13 cellular contexts compared by ENCODE assay signal in genomic region chr22:50303515-50303847, GRCh38. TPM values are rescaled to one million over a fixed set of nuclear protein-coding genes. Genes with fewer than 3 reads are reported as not detected.
A peak's percentile ranks its signal among the peaks of the same experiment; 100 is the strongest.
DNase-seq lines count a peak whose midpoint lies in the region; ATAC-seq and TF ChIP-seq lines count a peak whose summit lies in the region.
"Had no signal": no experiment of that assay in that cellular context is flagged by ENCODE, and none has a peak within 500 bp of the region (broad histone marks: within the 10 kb centered on the region; RNA-seq: fewer than 3 reads in every experiment).

No MANE protein-coding gene starts in this region.

- TF ChIP-seq CTCF in HCT116 (IDR thresholded peaks at IDR 0.05 in 2 of 3, conservative IDR thresholded peaks at IDR 0.05 in 1 of 3; ENCODE audit: borderline replicate concordance in 1 of 3, insufficient read depth in 1 of 3, low read depth in 2 of 3, low read length in 2 of 3) (no peak), astrocyte of the cerebellum (IDR thresholded peaks at IDR 0.05; ENCODE audit: low read depth, low read length, missing control alignments) (no peak), liver (IDR thresholded peaks at IDR 0.05; ENCODE audit: low read depth, low read length, missing input control) (no peak)

- in situ Hi-C loops in astrocyte of the cerebellum (cut with HindIII; ENCODE audit: low sequenced_read_pairs): no loop called here

- 77% methylated on average over 7 of the region's 7 CpGs for WGBS in liver

- no peaks in the 10 kb centered on the region for H3K4me1 Mint-ChIP-seq in immature natural killer cell

- H3K9ac ChIP-seq in HCT116 (ENCODE audit: low read length) (peak overlapping the region; percentile 96), liver (ENCODE audit: low read depth in 1 of 2, low read length in 2 of 2) (peak overlapping the region in 1 of 2 donors; percentile 22), stomach smooth muscle (ENCODE audit: low read length in 2 of 2) (peak overlapping the region; percentile 55 to 64)

- no peak for ATAC-seq in HCT116
- ATAC-seq in GM19023 (IDR thresholded peaks at IDR 0.05; ENCODE audit: unreplicated experiment): no peak

- no peak overlapping the region for H3K27ac Mint-ChIP-seq in immature natural killer cell

- no peaks in the 10 kb centered on the region for H3K9me2 ChIP-seq in HCT116 (ENCODE audit: insufficient read depth)

- peaks cover 56 to 84% of the 10 kb centered on the region in 2 experiments for H3K4me1 ChIP-seq in HCT116 (ENCODE audit: control insufficient read depth in 1 of 2, insufficient read depth in 2 of 2, low read length in 2 of 2)
- H3K4me1 ChIP-seq in liver (ENCODE audit: control insufficient read depth in 4 of 4, insufficient read depth in 4 of 4, low read length in 3 of 4): peaks cover 32 to 81% (median 57%) of the 10 kb centered on the region in 4 donors
- H3K4me1 ChIP-seq in stomach smooth muscle (ENCODE audit: control insufficient read depth, insufficient read depth, low read length): peaks cover 83% of the 10 kb centered on the region

- POLR2A ChIA-PET in HCT116 (lab: Charles Lee): interaction anchor here (0.8 to 2.3 kb wide), 2 partner anchors 9 to 21 kb away, joined by 3 to 11 read pairs; no protein-coding TSS in a partner anchor

- RAD21 ChIA-PET in HCT116 (lab: Charles Lee; ENCODE audit: low non-redundant PET in 1 of 2, low total read pairs in 2 of 2, uncharacterized antibody in 2 of 2, unreplicated experiment in 2 of 2): no interaction called here

- H3K27me3 Mint-ChIP-seq in immature natural killer cell (ENCODE audit: low read depth in 3 of 3): peaks cover 2 to 6% (median 3%) of the 10 kb centered on the region in 3 donors

- H2AFZ ChIP-seq in HCT116 (ENCODE audit: low read depth, low read length, poor library complexity, severe bottlenecking): no peak overlapping the region

- CTCF ChIA-PET in HCT116 (lab: Charles Lee): interaction anchor here (1.2 kb wide), 1 partner anchor 10 kb away, joined by 3 read pairs; no protein-coding TSS in a partner anchor

- BruUV-seq in HCT116 (replicated peaks; lab: Mats Ljungman, UMichigan): no TSS peak

- no peaks in the 10 kb centered on the region for H3K36me3 Mint-ChIP-seq in immature natural killer cell

- intact Hi-C loops in HCT116 (cut with micrococcal nuclease) (no loop called here), posterior vena cava (cut with DNase I) (no loop called here)

- H3K9me3 Mint-ChIP-seq in immature natural killer cell: no peaks in the 10 kb centered on the region
- H3K9me3 Mint-ChIP-seq: activated naive CD8-positive, alpha-beta T cell treated with anti-CD3 and anti-CD28 coated beads, Interleukin-2, amount 10 ng/mL, durations not matched to agents 7 days and 5 days had no signal

- DNase-seq in HCT116 (ENCODE audit: low read depth, low spot score): no peak
- no peak for DNase-seq in astrocyte of the cerebellum (ENCODE audit: low read depth)
- no peak for DNase-seq in posterior vena cava (ENCODE audit: low spot score)
- DNase-seq in immature natural killer cell: no peak
- DNase-seq in HT-29 (ENCODE audit: low spot score): no peak
- DNase-seq: activated CD4-positive, alpha-beta T cell treated with anti-CD3 and anti-CD28 coated beads for 1 hour; activated naive CD8-positive, alpha-beta T cell treated with anti-CD3 and anti-CD28 coated beads, Interleukin-2, amount 10 ng/mL, durations not matched to agents 7 days and 5 days; DMS 273 treated with DMSO at 0.1 percent for 48 hours; NCI-H1417 had no signal

- H3K27ac ChIP-seq in HCT116 (ENCODE audit: low read depth, low read length) (peak overlapping the region; percentile 99), liver (ENCODE audit: low read depth in 1 of 2, low read length in 2 of 2) (peak overlapping the region; percentile 75 to 85), stomach smooth muscle (ENCODE audit: low read length) (peak overlapping the region; percentile 91)

- no peak overlapping the region for H3K4me3 Mint-ChIP-seq in immature natural killer cell
- H3K4me3 Mint-ChIP-seq: activated naive CD8-positive, alpha-beta T cell treated with anti-CD3 and anti-CD28 coated beads, Interleukin-2, amount 10 ng/mL, durations not matched to agents 7 days and 5 days had no signal

- H3K4me2 ChIP-seq in HCT116 (ENCODE audit: low read length): peak overlapping the region; percentile 98

- TF ChIP-seq POLR2A in HCT116 (IDR thresholded peaks at IDR 0.05; ENCODE audit: borderline replicate concordance, extremely low read depth, insufficient read depth, insufficient read length): no peak

- no peaks in the 10 kb centered on the region for H4K20me1 ChIP-seq in HCT116 (ENCODE audit: insufficient read depth)

- H3K27me3 ChIP-seq in HCT116 (ENCODE audit: insufficient read depth, low read length) (no peaks in the 10 kb centered on the region), liver (ENCODE audit: control insufficient read depth in 4 of 4, insufficient read depth in 4 of 4, low read length in 3 of 4) (no peaks in the 10 kb centered on the region), stomach smooth muscle (ENCODE audit: control insufficient read depth in 1 of 2, insufficient read depth in 2 of 2, low read length in 2 of 2) (no peaks in the 10 kb centered on the region)
- H3K27me3 ChIP-seq: foreskin keratinocyte had no signal

- peaks cover 85% of the 10 kb centered on the region for H3K79me2 ChIP-seq in HCT116 (ENCODE audit: insufficient read depth, low read length)

- H3K4me3 ChIP-seq in HCT116 (replicated peaks in 1 of 2; ENCODE audit: low read depth in 1 of 2, low read length in 2 of 2) (peak overlapping the region in 1 of 2 experiments; percentile 70; a peak in 2 of 4 replicates), astrocyte of the cerebellum (ENCODE audit: low read depth, low read length) (peak overlapping the region; percentile 3), liver (ENCODE audit: low read depth in 1 of 3, low read length in 3 of 3) (no peak overlapping the region), stomach smooth muscle (ENCODE audit: low read length in 2 of 2) (peak overlapping the region; percentile 11 to 55)

- H3K36me3 ChIP-seq in HCT116 (ENCODE audit: control insufficient read depth in 1 of 2, insufficient read depth in 2 of 2, low read length in 2 of 2) (0 out of 4 replicates have a peak, but pooled peaks cover 0 to 2% of the 10 kb centered on the region in 2 experiments), liver (ENCODE audit: control insufficient read depth in 4 of 4, insufficient read depth in 3 of 4, low read depth in 1 of 4, low read length in 3 of 4) (no peaks in the 10 kb centered on the region), stomach smooth muscle (ENCODE audit: control insufficient read depth in 2 of 2, insufficient read depth in 2 of 2, low read length in 2 of 2) (no peaks in the 10 kb centered on the region)

- H3K9me3 ChIP-seq in HCT116 (ENCODE audit: control insufficient read depth in 1 of 2, insufficient read depth in 1 of 2, low read depth in 1 of 2, low read length in 2 of 2): no peaks in the 10 kb centered on the region
- no peaks in the 10 kb centered on the region for H3K9me3 ChIP-seq in liver (ENCODE audit: control insufficient read depth in 4 of 4, low read length in 3 of 4)
- no peaks in the 10 kb centered on the region for H3K9me3 ChIP-seq in stomach smooth muscle (ENCODE audit: control insufficient read depth in 2 of 2, low read length in 2 of 2)

- no peak for TF ChIP-seq RAD21 in HCT116 (IDR thresholded peaks at IDR 0.05; ENCODE audit: low read depth)
- TF ChIP-seq RAD21 in liver (IDR thresholded peaks at IDR 0.05): no peak

TF ChIP-seq in HCT116, 20 proteins besides CTCF, POLR2A, EP300 and RAD21 (continues in another document):
- TF ChIP-seq YY1 (IDR thresholded peaks at IDR 0.05; ENCODE audit: extremely low read depth, insufficient replicate concordance, low read depth, low read length): no peak
- TF ChIP-seq SRF (IDR thresholded peaks at IDR 0.05; ENCODE audit: low read depth): no peak
- no peak for TF ChIP-seq CEBPB (IDR thresholded peaks at IDR 0.05; ENCODE audit: low read depth)
- TF ChIP-seq SP1 (IDR thresholded peaks at IDR 0.05; ENCODE audit: low read depth): no peak

TF ChIP-seq in liver, 16 proteins besides CTCF, POLR2A, EP300 and RAD21 (continues in another document):
- TF ChIP-seq YY1 (IDR thresholded peaks at IDR 0.05): no peak
- TF ChIP-seq HNF4G (IDR thresholded peaks at IDR 0.05): no peak

RNA-seq across cellular contexts. Expression of gene PLXNB2, which starts 4.0 kb away (rescaled TPM):
- 236 TPM for total RNA-seq in HCT116 (2021; ENCODE audit: unreplicated experiment)
- polyA plus RNA-seq in HCT116 (2012): 192 and 208 TPM in 2 replicates
- total RNA-seq in liver: 10 to 100 TPM; 28.8 to 95.7 TPM
- polyA plus RNA-seq in liver: 10 to 100 TPM; 60.1 to 87.8 TPM
- total RNA-seq in posterior vena cava: 100 to 1,000 TPM; 108 to 125 TPM
- polyA plus RNA-seq in immature natural killer cell: 1 to 10 TPM in 2 of 3 donors, not detected in 1; 1.1 to 1.6 TPM
- 247 and 252 TPM in 2 replicates for total RNA-seq in HT-29 (2014; rRNA removed; shearing (Covaris generic))

RNA-seq across cellular contexts. Expression of gene DENND6B, which starts 23.3 kb away (rescaled TPM):
- 11.0 TPM for total RNA-seq in HCT116 (2021; ENCODE audit: unreplicated experiment)
- 7.8 and 9.1 TPM in 2 replicates for polyA plus RNA-seq in HCT116 (2012)
- 1 to 10 TPM; 1.1 to 1.2 TPM for total RNA-seq in liver
- 1 to 10 TPM in 1 of 2 donors, under 1 TPM in 1; 0.86 to 1.0 TPM for polyA plus RNA-seq in liver
- total RNA-seq in posterior vena cava: 1 to 10 TPM; 2.1 to 2.5 TPM
- polyA plus RNA-seq in immature natural killer cell: under 1 TPM in 2 of 3 donors, not detected in 1; 0.23 to 0.34 TPM
- 4.5 and 5.2 TPM in 2 replicates for total RNA-seq in HT-29 (2014; rRNA removed; shearing (Covaris generic))

RNA-seq across cellular contexts. Expression of gene MAPK11, which starts 33.3 kb away (rescaled TPM):
- 19.3 TPM for total RNA-seq in HCT116 (2021; ENCODE audit: unreplicated experiment)
- polyA plus RNA-seq in HCT116 (2012): 15.7 and 17.2 TPM in 2 replicates
- 1 to 10 TPM in 1 of 2 donors, under 1 TPM in 1; 0.65 to 1.2 TPM for total RNA-seq in liver
- polyA plus RNA-seq in liver: 1 to 10 TPM in 1 of 2 donors, under 1 TPM in 1; 0.83 to 2.0 TPM
- total RNA-seq in posterior vena cava: 10 to 100 TPM; 11.5 to 11.6 TPM
- polyA plus RNA-seq in immature natural killer cell: under 1 TPM in 2 of 3 donors, not detected in 1; 0.12 to 0.22 TPM
- total RNA-seq in HT-29 (2014; rRNA removed; shearing (Covaris generic)): 1.6 and 2.2 TPM in 2 replicates

RNA-seq across cellular contexts. Expression of gene PPP6R2, which starts 39.6 kb away (rescaled TPM):
- total RNA-seq in HCT116 (2021; ENCODE audit: unreplicated experiment): 61.3 TPM
- polyA plus RNA-seq in HCT116 (2012): 52.7 and 53.5 TPM in 2 replicates
- 100 to 1,000 TPM in 1 of 2 donors, 10 to 100 TPM in 1; 51.7 to 117 TPM for total RNA-seq in liver
- 10 to 100 TPM; 28.8 to 42.6 TPM for polyA plus RNA-seq in liver
- 10 to 100 TPM; 35.3 to 36.0 TPM for total RNA-seq in posterior vena cava
- polyA plus RNA-seq in immature natural killer cell: 10 to 100 TPM; 13.5 to 43.5 (median 19.6) TPM
- total RNA-seq in HT-29 (2014; rRNA removed; shearing (Covaris generic)): 54.1 and 56.7 TPM in 2 replicates

RNA-seq across cellular contexts. Expression of gene MAPK12, which starts 42.0 kb away (rescaled TPM):
- total RNA-seq in HCT116 (2021; ENCODE audit: unreplicated experiment) (86.7 TPM), liver (1 to 10 TPM; 2.3 to 2.8 TPM), posterior vena cava (10 to 100 TPM; 10.4 to 13.2 TPM)
- 61.5 and 61.8 TPM in 2 replicates for polyA plus RNA-seq in HCT116 (2012)
- polyA plus RNA-seq in liver (1 to 10 TPM in 1 of 2 donors, under 1 TPM in 1; 0.83 to 1.5 TPM), immature natural killer cell (under 1 TPM in 2 of 3 donors, not detected in 1; 0.13 to 0.31 TPM)
- total RNA-seq in HT-29 (2014; rRNA removed; shearing (Covaris generic)): 6.6 and 6.7 TPM in 2 replicates

Comparison
In these comparisons a context has a peak if more than half of its experiments do, and no peak if none do; other contexts are left out.
1. H3K4me3 ChIP-seq: peak in astrocyte of the cerebellum (single experiment) and stomach smooth muscle (2 of 2); none in liver (0 of 3).
2. Peak in every context shown above with its lines, with median percentiles within 50 percentile points of each other: H3K27ac ChIP-seq.